In the genomic region with DNA sequence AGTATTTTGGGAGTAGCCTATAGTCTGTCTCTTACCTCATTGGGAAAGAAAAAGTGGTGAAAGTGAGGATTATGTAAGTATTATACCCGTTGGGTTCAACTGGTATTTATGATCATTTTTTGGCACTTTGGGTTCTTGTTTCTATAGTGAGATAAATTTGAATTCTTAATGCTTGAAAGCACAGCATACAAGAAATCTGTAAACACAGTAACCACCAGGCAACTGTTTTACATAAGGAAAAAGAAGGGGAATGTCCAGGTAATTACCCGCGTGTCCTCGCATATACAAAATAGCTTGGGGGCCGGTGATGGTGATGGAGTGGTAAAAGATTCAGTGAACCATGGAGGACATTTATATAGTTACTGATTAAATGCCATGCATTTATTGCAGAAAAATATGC, we compare ENCODE assay signal across 18 cellular contexts.
DNase-seq lines count a peak whose midpoint lies in the region; ATAC-seq, FAIRE-seq and TF ChIP-seq lines count a peak whose summit lies in the region.
"Had no signal": no experiment of that assay in that cellular context is flagged by ENCODE, and none has a peak within 500 bp of the region (broad histone marks: within the 10 kb centered on the region; RNA-seq: fewer than 3 reads in every experiment).

No MANE protein-coding gene starts in this region.

- TF ChIP-seq RAD21 in GM12878 (IDR thresholded peaks at IDR 0.05; ENCODE audit: insufficient read depth, low read depth, low read length): no peak

- H3K4me2 ChIP-seq in GM12878 (ENCODE audit: control insufficient read depth, insufficient read depth): peak overlapping the region; percentile 17; the same call in 1 of the 2 replicates

- no TSS peak for BruUV-seq in GM12878 (replicated peaks; lab: Mats Ljungman, UMichigan)

- H3K36me3 ChIP-seq in GM12878 (ENCODE audit: control insufficient read depth in 2 of 2, insufficient read depth in 2 of 2, low read length in 1 of 2): peaks cover 0 to 8% of the 10 kb centered on the region in 2 experiments; a peak in 3 of 4 replicates
- H3K36me3 ChIP-seq: heart left ventricle, Peyer's patch had no signal

- H3K9me3 ChIP-seq in GM12878 (replicated peaks; ENCODE audit: control insufficient read depth, insufficient read depth, low read length): no peaks in the 10 kb centered on the region; the same call in 2 of the 3 replicates
- H3K9me3 ChIP-seq: heart left ventricle, Peyer's patch had no signal

- H3K4me3 ChIP-seq in GM12878: no peak overlapping the region
- H3K4me3 ChIP-seq: heart left ventricle, Peyer's patch had no signal

- POLR2A ChIA-PET in GM12878 (lab: Charles Lee): interaction anchor here (0.5 to 5.5 kb wide), 5 partner anchors 11 to 53 kb away, joined by 3 to 28 read pairs (median 3); no protein-coding TSS in a partner anchor

- RAD21 ChIA-PET in GM12878 (lab: Charles Lee; ENCODE audit: unreplicated experiment): interaction anchor here (1.0 to 6.9 kb wide), 7 partner anchors 9 to 62 kb away, joined by 3 to 53 read pairs (median 12); a partner anchor contains a TSS

- TF ChIP-seq POLR2A in GM12878 (IDR thresholded peaks at IDR 0.05; ENCODE audit: low read depth, low read length): no peak

- DNase-seq in GM18507 (ENCODE audit: extremely low spot score, insufficient read length, low read depth) (no peak), GM12878 (ENCODE audit: low read depth, low spot score) (no peak), COR-L47 (lab: John Stamatoyannopoulos, UW) (no peak), COLO668 (lab: John Stamatoyannopoulos, UW; ENCODE audit: unreplicated experiment) (no peak), HUDEP-2 (lab: John Stamatoyannopoulos, UW; ENCODE audit: unreplicated experiment in 76 of 76) (no peak), urothelium cell line (ENCODE audit: low spot score) (no peak)
- DNase-seq: activated naive CD4-positive, alpha-beta T cell treated with anti-CD3 and anti-CD28 coated beads for 36 hours; AML-193; heart left ventricle; NCI-H1092; NCI-H345; nephron progenitor cell; T1000 had no signal

- no peaks in the 10 kb centered on the region for H4K20me1 ChIP-seq in GM12878 (ENCODE audit: control insufficient read depth, insufficient read depth)

- WGBS in GM12878 (ENCODE audit: insufficient coverage, insufficient replicate concordance, low lambda C conversion rate, missing lambda C conversion rate): 1% methylated on average over 5 of the region's 5 CpGs

- in situ Hi-C loops in GM12878 (cut with MboI): no loop called here

- TF ChIP-seq EP300 in GM12878 (IDR thresholded peaks at IDR 0.05; ENCODE audit: borderline replicate concordance in 1 of 2, control insufficient read depth in 1 of 2, low read depth in 2 of 2, low read length in 2 of 2): peak; percentile 69 to 72; a peak in 2 of 4 replicates

- H3K27me3 ChIP-seq in GM12878 (replicated peaks in 1 of 2; ENCODE audit: control insufficient read depth in 2 of 2, insufficient read depth in 2 of 2, low read length in 1 of 2): no peaks in the 10 kb centered on the region
- H3K27me3 ChIP-seq: heart left ventricle, Peyer's patch had no signal

- SMC1A ChIA-PET in GM12878 (lab: Charles Lee; ENCODE audit: uncharacterized antibody, unreplicated experiment): interaction anchor here (0.8 to 3.8 kb wide), 15 partner anchors 9 to 63 kb away, joined by 3 to 20 read pairs (median 8); no protein-coding TSS in a partner anchor

- peaks cover 31% of the 10 kb centered on the region for H3K4me1 ChIP-seq in GM12878 (ENCODE audit: control insufficient read depth, insufficient read depth, low read length)
- H3K4me1 ChIP-seq: heart left ventricle had no signal

- H2AFZ ChIP-seq in GM12878 (ENCODE audit: control insufficient read depth, low read depth, low read length): no peak overlapping the region

- TF ChIP-seq CTCF in GM12878 (IDR thresholded peaks at IDR 0.05 in 2 of 3, conservative IDR thresholded peaks at IDR 0.05 in 1 of 3; ENCODE audit: control insufficient read depth in 2 of 3, extremely low read depth in 1 of 3, insufficient read depth in 1 of 3, low read depth in 3 of 3, low read length in 3 of 3): no peak

- no peak overlapping the region for H3K27ac ChIP-seq in GM12878 (ENCODE audit: control insufficient read depth, insufficient read depth)
- H3K27ac ChIP-seq: heart left ventricle had no signal

- no peak overlapping the region for H3K9ac ChIP-seq in GM12878 (ENCODE audit: control insufficient read depth, insufficient read depth, low read length)

- CTCF ChIA-PET in GM12878 (lab: Yijun Ruan, JAX): interaction anchor here (0.8 to 1.3 kb wide), 3 partner anchors 52 to 62 kb away, joined by 3 to 5 read pairs (median 3); no protein-coding TSS in a partner anchor

- H3K79me2 ChIP-seq in GM12878 (ENCODE audit: control insufficient read depth, insufficient read depth, low read length): peaks cover 2% of the 10 kb centered on the region; the same call in 1 of the 2 replicates

- intact Hi-C loops in GM12878 (cut with micrococcal nuclease; ENCODE audit: unreplicated experiment): loop anchor here (1.0 to 2.0 kb wide), 2 partner anchors 39 to 59 kb away; no protein-coding TSS in a partner anchor

- FAIRE-seq in GM18507 (lab: Jason Lieb, UNC): peak; percentile 74
- FAIRE-seq in GM12878 (lab: Jason Lieb, UNC): no peak
- no peak for FAIRE-seq in urothelium cell line (lab: Jason Lieb, UNC)
- FAIRE-seq: endothelial cell of umbilical vein had no signal

- ATAC-seq in GM21447 (IDR thresholded peaks at IDR 0.05; ENCODE audit: unreplicated experiment) (peak; percentile 36), HG03066 (IDR thresholded peaks at IDR 0.05; ENCODE audit: low read depth, unreplicated experiment) (peak; percentile 30), GM12878 (peak; percentile 67)
- ATAC-seq: heart left ventricle, sciatic nerve had no signal

TF ChIP-seq in GM12878, 131 proteins besides CTCF, POLR2A, EP300 and RAD21 (continues in another document):
- TF ChIP-seq PML (IDR thresholded peaks at IDR 0.05; ENCODE audit: low read length): 0 out of 2 replicates have a peak, but pooled peaks have one; percentile 20
- TF ChIP-seq CHD2 (IDR thresholded peaks at IDR 0.05; ENCODE audit: borderline replicate concordance, low read depth, low read length): no peak
- TF ChIP-seq RFX5 (IDR thresholded peaks at IDR 0.05; ENCODE audit: low read depth, low read length): no peak
- no peak for TF ChIP-seq ZNF622 (IDR thresholded peaks at IDR 0.05)
- TF ChIP-seq WRNIP1 (IDR thresholded peaks at IDR 0.05; ENCODE audit: borderline replicate concordance, low read depth, low read length): no peak
- TF ChIP-seq EGR1 (IDR thresholded peaks at IDR 0.05; ENCODE audit: borderline replicate concordance in 1 of 2, low read depth in 2 of 2, low read length in 2 of 2): no peak
- no peak for TF ChIP-seq RB1 (IDR thresholded peaks at IDR 0.05; ENCODE audit: borderline replicate concordance)
- TF ChIP-seq, protein P1, sequence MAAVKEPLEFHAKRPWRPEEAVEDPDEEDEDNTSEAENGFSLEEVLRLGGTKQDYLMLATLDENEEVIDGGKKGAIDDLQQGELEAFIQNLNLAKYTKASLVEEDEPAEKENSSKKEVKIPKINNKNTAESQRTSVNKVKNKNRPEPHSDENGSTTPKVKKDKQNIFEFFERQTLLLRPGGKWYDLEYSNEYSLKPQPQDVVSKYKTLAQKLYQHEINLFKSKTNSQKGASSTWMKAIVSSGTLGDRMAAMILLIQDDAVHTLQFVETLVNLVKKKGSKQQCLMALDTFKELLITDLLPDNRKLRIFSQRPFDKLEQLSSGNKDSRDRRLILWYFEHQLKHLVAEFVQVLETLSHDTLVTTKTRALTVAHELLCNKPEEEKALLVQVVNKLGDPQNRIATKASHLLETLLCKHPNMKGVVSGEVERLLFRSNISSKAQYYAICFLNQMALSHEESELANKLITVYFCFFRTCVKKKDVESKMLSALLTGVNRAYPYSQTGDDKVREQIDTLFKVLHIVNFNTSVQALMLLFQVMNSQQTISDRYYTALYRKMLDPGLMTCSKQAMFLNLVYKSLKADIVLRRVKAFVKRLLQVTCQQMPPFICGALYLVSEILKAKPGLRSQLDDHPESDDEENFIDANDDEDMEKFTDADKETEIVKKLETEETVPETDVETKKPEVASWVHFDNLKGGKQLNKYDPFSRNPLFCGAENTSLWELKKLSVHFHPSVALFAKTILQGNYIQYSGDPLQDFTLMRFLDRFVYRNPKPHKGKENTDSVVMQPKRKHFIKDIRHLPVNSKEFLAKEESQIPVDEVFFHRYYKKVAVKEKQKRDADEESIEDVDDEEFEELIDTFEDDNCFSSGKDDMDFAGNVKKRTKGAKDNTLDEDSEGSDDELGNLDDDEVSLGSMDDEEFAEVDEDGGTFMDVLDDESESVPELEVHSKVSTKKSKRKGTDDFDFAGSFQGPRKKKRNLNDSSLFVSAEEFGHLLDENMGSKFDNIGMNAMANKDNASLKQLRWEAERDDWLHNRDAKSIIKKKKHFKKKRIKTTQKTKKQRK (IDR thresholded peaks at IDR 0.05; ENCODE audit: low read depth, low read length): no peak
- peak; percentile 86; the same call in 2 of the 3 replicates for TF ChIP-seq POU2F2 (IDR thresholded peaks at IDR 0.05; ENCODE audit: borderline replicate concordance, low read depth, low read length)
- no peak for TF ChIP-seq TARDBP (IDR thresholded peaks at IDR 0.05; ENCODE audit: borderline replicate concordance)
- TF ChIP-seq SREBF1 (IDR thresholded peaks at IDR 0.05; ENCODE audit: low read length): no peak
- peak; percentile 71 for TF ChIP-seq MTA2 (IDR thresholded peaks at IDR 0.05; ENCODE audit: low read depth)
- no peak for TF ChIP-seq CBFB (IDR thresholded peaks at IDR 0.05; ENCODE audit: low read depth)
- TF ChIP-seq MYB (IDR thresholded peaks at IDR 0.05; ENCODE audit: borderline replicate concordance, low read depth, low read length): 0 out of 2 replicates have a peak, but pooled peaks have one; percentile 39
- no peak for TF ChIP-seq FOS (IDR thresholded peaks at IDR 0.05; ENCODE audit: borderline replicate concordance, extremely low read depth, insufficient read length)
- TF ChIP-seq PAX5 (IDR thresholded peaks at IDR 0.05; ENCODE audit: borderline replicate concordance, low read depth, low read length): peak; percentile 83; the same call in 1 of the 2 replicates
- TF ChIP-seq, protein P2, sequence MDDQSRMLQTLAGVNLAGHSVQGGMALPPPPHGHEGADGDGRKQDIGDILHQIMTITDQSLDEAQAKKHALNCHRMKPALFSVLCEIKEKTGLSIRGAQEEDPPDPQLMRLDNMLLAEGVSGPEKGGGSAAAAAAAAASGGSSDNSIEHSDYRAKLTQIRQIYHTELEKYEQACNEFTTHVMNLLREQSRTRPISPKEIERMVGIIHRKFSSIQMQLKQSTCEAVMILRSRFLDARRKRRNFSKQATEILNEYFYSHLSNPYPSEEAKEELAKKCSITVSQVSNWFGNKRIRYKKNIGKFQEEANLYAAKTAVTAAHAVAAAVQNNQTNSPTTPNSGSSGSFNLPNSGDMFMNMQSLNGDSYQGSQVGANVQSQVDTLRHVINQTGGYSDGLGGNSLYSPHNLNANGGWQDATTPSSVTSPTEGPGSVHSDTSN (IDR thresholded peaks at IDR 0.05; ENCODE audit: insufficient replicate concordance, low read depth, low read length): peak; percentile 5
- TF ChIP-seq SRF (IDR thresholded peaks at IDR 0.05; ENCODE audit: low read depth in 2 of 2, low read length in 2 of 2): no peak
